Comparison of ENCODE assay signal across 32 cellular contexts in the genomic region with DNA sequence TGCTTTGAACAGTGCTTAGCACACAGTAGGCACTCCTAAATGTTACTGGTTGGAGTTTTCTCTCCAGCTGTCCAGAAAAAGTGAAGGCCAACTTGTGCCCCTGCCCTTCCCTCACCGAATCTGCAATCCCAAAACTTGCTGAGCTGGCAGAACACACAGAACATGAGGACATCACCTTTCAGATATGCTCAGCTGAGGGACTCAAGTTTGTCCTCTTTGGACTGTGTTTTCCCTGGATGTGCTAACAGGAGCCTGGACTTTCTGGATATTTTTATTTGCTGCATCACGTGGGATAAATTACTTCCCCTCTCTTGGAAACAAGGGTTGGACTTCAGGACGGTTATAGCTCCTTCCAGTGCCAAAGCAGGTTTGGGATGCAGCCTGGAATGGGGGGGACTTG. TPM values are rescaled to one million over a fixed set of nuclear protein-coding genes. Genes with fewer than 3 reads are reported as not detected.
A peak's percentile ranks its signal among the peaks of the same experiment; 100 is the strongest.
DNase-seq lines count a peak whose midpoint lies in the region; ATAC-seq, FAIRE-seq and TF ChIP-seq lines count a peak whose summit lies in the region.
"Had no signal": no experiment of that assay in that cellular context is flagged by ENCODE, and none has a peak within 500 bp of the region (broad histone marks: within the 10 kb centered on the region; RNA-seq: fewer than 3 reads in every experiment).

No MANE protein-coding gene starts in this region.

- H2AFZ ChIP-seq in K562 (ENCODE audit: low read depth, low read length): no peak overlapping the region
- H2AFZ ChIP-seq: GM23338 had no signal

- peak; percentile 35 for ATAC-seq in Right ventricle myocardium superior (ENCODE audit: poor library complexity)
- no peak for ATAC-seq in K562
- peak; percentile 65 for ATAC-seq in left lobe of liver
- ATAC-seq: GM12878, GM23338, PC-3 had no signal

- TF ChIP-seq POLR2A in K562 (conservative IDR thresholded peaks at IDR 0.05): no peak

- H3K4me3 ChIP-seq in right atrium auricular region (no peak overlapping the region), K562 (no peak overlapping the region)
- H3K4me3 ChIP-seq: GM12878, GM23338, HAP-1, SJSA1 had no signal

- H3K9me3 ChIP-seq in right atrium auricular region (no peaks in the 10 kb centered on the region), K562 (replicated peaks; ENCODE audit: control insufficient read depth, insufficient read depth, low read depth, low read length) (no peaks in the 10 kb centered on the region)
- H3K9me3 ChIP-seq: BE2C, HAP-1, SJSA1 had no signal

- H3K36me3 Mint-ChIP-seq in nephron (ENCODE audit: low read depth): no peaks in the 10 kb centered on the region
- H3K36me3 Mint-ChIP-seq: CD14-positive monocyte; CD8-positive, alpha-beta memory T cell had no signal

- no peak overlapping the region for H3K4me3 Mint-ChIP-seq in nephron
- H3K4me3 Mint-ChIP-seq: CD14-positive monocyte; CD8-positive, alpha-beta memory T cell; GM23338 had no signal

- H3K4me2 ChIP-seq in K562 (ENCODE audit: insufficient read depth, low read length): no peak overlapping the region
- H3K4me2 ChIP-seq: GM23338, KMS-11 had no signal

- in situ Hi-C loops in K562 (cut with MboI): no loop called here

- TF ChIP-seq RAD21 in K562 (CRISPR knock-in tag; conservative IDR thresholded peaks at IDR 0.05 in 1 of 2, IDR thresholded peaks at IDR 0.05 in 1 of 2): no peak

- no peak for DNase-seq in Right ventricle myocardium superior
- no peak for DNase-seq in right atrium auricular region (ENCODE audit: low spot score)
- no peak for DNase-seq in K562 (ENCODE audit: extremely low read depth in 1 of 4, low spot score in 3 of 4)
- peak; percentile 81 for DNase-seq in left lobe of liver (ENCODE audit: low spot score)
- DNase-seq in glomerular visceral epithelial cell (ENCODE audit: extremely low spot score): no peak
- no peak for DNase-seq in NCI-H345 treated with DMSO at 0.1 percent for 48 hours (lab: John Stamatoyannopoulos, UW; ENCODE audit: unreplicated experiment)
- no peak for DNase-seq in OCI-M1 (lab: John Stamatoyannopoulos, UW)
- DNase-seq: ACHN; BE2C; CD8-positive, alpha-beta memory T cell; DMS 273 treated with DMSO at 0.1 percent for 48 hours; DMS79; EL; GDM1; MM.1S; NCI-H1048; NCI-H1417; NCI-H1694; NCI-H2029 treated with DMSO at 0.1 percent for 48 hours; NCI-H2227 treated with DMSO at 0.1 percent for 48 hours; NCI-H510A; NCI-H69; PC-3 had no signal

- H3K27ac Mint-ChIP-seq in nephron: peak overlapping the region in 2 of 3 experiments; percentile 92
- H3K27ac Mint-ChIP-seq: GM23338 had no signal

- H3K27ac ChIP-seq in right atrium auricular region (peak overlapping the region in 1 of 2 donors; percentile 10), K562 (ENCODE audit: extremely low read depth, low read depth, low read length) (no peak overlapping the region)
- H3K27ac ChIP-seq: 22Rv1, KMS-11, SJSA1 had no signal

- no peak for TF ChIP-seq EP300 in K562 (IDR thresholded peaks at IDR 0.05; ENCODE audit: low read length)

- H3K4me1 Mint-ChIP-seq in nephron: peaks cover 23% of the 10 kb centered on the region
- H3K4me1 Mint-ChIP-seq: CD14-positive monocyte had no signal

- peaks cover 69% of the 10 kb centered on the region for H3K79me2 ChIP-seq in K562 (ENCODE audit: control insufficient read depth, insufficient read depth, low read length)

- no peak for TF ChIP-seq CTCF in right atrium auricular region (IDR thresholded peaks at IDR 0.05)
- TF ChIP-seq CTCF in K562 (IDR thresholded peaks at IDR 0.05 in 2 of 3, conservative IDR thresholded peaks at IDR 0.05 in 1 of 3; ENCODE audit: insufficient read depth in 2 of 3, low read depth in 1 of 3, low read length in 3 of 3): no peak
- TF ChIP-seq CTCF in nephron (IDR thresholded peaks at IDR 0.05; ENCODE audit: unreplicated experiment in 3 of 3): no peak

- WGBS in K562 (ENCODE audit: insufficient coverage, low coverage, missing lambda C conversion rate): 50% methylated on average over 3 of the region's 3 CpGs

- H3K27me3 Mint-ChIP-seq in nephron (ENCODE audit: low read depth): peaks cover 10% of the 10 kb centered on the region
- H3K27me3 Mint-ChIP-seq: CD8-positive, alpha-beta memory T cell had no signal

- H3K36me3 ChIP-seq in right atrium auricular region (no peaks in the 10 kb centered on the region), K562 (ENCODE audit: control insufficient read depth, insufficient read depth, low read length) (peaks cover 60% of the 10 kb centered on the region)
- H3K36me3 ChIP-seq: HAP-1, SJSA1 had no signal

- CTCF ChIA-PET in K562 (lab: Yijun Ruan, JAX; ENCODE audit: low intra/inter-chr PET ratio): no interaction called here

- H3K9me1 ChIP-seq in K562 (ENCODE audit: control insufficient read depth, insufficient read depth, low read length): no peaks in the 10 kb centered on the region

- no peaks in the 10 kb centered on the region for H3K27me3 ChIP-seq in right atrium auricular region
- H3K27me3 ChIP-seq in K562 (ENCODE audit: control insufficient read depth in 2 of 2, insufficient read depth in 2 of 2, low read length in 2 of 2): no peaks in the 10 kb centered on the region
- H3K27me3 ChIP-seq: BE2C, SJSA1 had no signal

- H3K9ac ChIP-seq in K562 (ENCODE audit: insufficient read depth in 1 of 2, low read depth in 2 of 2, low read length in 2 of 2): no peak overlapping the region; a peak in 1 of 4 replicates
- H3K9ac ChIP-seq: KMS-11 had no signal

- H3K4me1 ChIP-seq in right atrium auricular region (peaks cover 0 to 44% of the 10 kb centered on the region in 2 donors), K562 (replicated peaks in 1 of 2; ENCODE audit: control insufficient read depth in 2 of 2, insufficient read depth in 2 of 2, low read length in 2 of 2) (peaks cover 19 to 21% of the 10 kb centered on the region in 2 experiments)
- H3K4me1 ChIP-seq: HAP-1 had no signal

- peaks cover 12% of the 10 kb centered on the region; the same call in 1 of the 2 replicates for H4K20me1 ChIP-seq in K562 (replicated peaks; ENCODE audit: control insufficient read depth, insufficient read depth, low read length)

- POLR2A ChIA-PET in K562 (lab: Yijun Ruan, JAX): interaction anchor here (1.3 to 2.2 kb wide), 2 partner anchors 10 to 19 kb away, joined by 3 to 9 read pairs; no protein-coding TSS in a partner anchor

- FAIRE-seq in K562 (lab: Jason Lieb, UNC): no peak
- FAIRE-seq: GM12878, HTR-8/SVneo had no signal

- no peaks in the 10 kb centered on the region for H3K9me3 Mint-ChIP-seq in nephron
- H3K9me3 Mint-ChIP-seq: CD14-positive monocyte; CD8-positive, alpha-beta memory T cell; GM23338 had no signal

- no TSS peak for BruUV-seq in K562 (replicated peaks; lab: Mats Ljungman, UMichigan)

- intact Hi-C loops in Right ventricle myocardium superior (cut with DNase I): no loop called here
- intact Hi-C loops in K562 (cut with micrococcal nuclease): no loop called here

TF ChIP-seq in K562, 482 proteins besides CTCF, POLR2A, EP300 and RAD21 (continues in another document):
- TF ChIP-seq, protein P1, sequence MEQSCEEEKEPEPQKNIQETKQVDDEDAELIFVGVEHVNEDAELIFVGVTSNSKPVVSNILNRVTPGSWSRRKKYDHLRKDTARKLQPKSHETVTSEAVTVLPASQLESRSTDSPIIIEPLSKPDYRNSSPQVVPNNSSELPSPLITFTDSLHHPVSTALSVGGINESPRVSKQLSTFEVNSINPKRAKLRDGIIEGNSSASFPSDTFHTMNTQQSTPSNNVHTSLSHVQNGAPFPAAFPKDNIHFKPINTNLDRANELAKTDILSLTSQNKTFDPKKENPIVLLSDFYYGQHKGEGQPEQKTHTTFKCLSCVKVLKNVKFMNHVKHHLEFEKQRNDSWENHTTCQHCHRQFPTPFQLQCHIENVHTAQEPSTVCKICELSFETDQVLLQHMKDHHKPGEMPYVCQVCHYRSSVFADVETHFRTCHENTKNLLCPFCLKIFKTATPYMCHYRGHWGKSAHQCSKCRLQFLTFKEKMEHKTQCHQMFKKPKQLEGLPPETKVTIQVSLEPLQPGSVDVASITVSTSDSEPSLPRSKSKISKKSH (CRISPR knock-in tag; IDR thresholded peaks at IDR 0.05): no peak
- TF ChIP-seq, protein P2, sequence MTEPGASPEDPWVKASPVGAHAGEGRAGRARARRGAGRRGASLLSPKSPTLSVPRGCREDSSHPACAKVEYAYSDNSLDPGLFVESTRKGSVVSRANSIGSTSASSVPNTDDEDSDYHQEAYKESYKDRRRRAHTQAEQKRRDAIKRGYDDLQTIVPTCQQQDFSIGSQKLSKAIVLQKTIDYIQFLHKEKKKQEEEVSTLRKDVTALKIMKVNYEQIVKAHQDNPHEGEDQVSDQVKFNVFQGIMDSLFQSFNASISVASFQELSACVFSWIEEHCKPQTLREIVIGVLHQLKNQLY (CRISPR knock-in tag; conservative IDR thresholded peaks at IDR 0.05): no peak
- TF ChIP-seq ZKSCAN1 (IDR thresholded peaks at IDR 0.05; ENCODE audit: low read depth, low read length) (peak; percentile 48; the same call in 1 of the 2 replicates), MAZ (CRISPR knock-in tag; conservative IDR thresholded peaks at IDR 0.05 in 1 of 2, IDR thresholded peaks at IDR 0.05 in 1 of 2) (no peak), MAFK (IDR thresholded peaks at IDR 0.05; ENCODE audit: low read length) (peak; percentile 90), ELF4 (CRISPR knock-in tag; IDR thresholded peaks at IDR 0.05) (no peak)

RNA-seq across cellular contexts. Expression of a gene that starts 59.5 kb away (rescaled TPM):
- 14.1 TPM for total RNA-seq in Right ventricle myocardium superior
- total RNA-seq in right atrium auricular region: 100 to 1,000 TPM in 1 of 2 donors, 10 to 100 TPM in 1; 20.8 to 104 TPM
- total RNA-seq in K562 (2011; cell fraction: chromatin; rRNA removed; ENCODE audit: low replicate concordance): 54.6 and 73.2 TPM in 2 replicates
- 34.3 and 36.4 TPM in 2 replicates for total RNA-seq in K562 (2011; cell fraction: nucleolus; rRNA removed)
- 49.6 and 69.7 TPM in 2 replicates for total RNA-seq in K562 (2011; cell fraction: nucleoplasm; rRNA removed)
- 11.3 and 14.5 TPM in 2 replicates for total RNA-seq in K562 (2014; rRNA removed)
- total RNA-seq in K562 (2014; rRNA removed; fragmentation: Illumina TruSeq; extraction: Trizol): 1.7 and 2.5 TPM in 2 replicates
- 3.7 and 4.1 TPM in 2 replicates for total RNA-seq in K562 (2015; rRNA removed; fragmentation: Illumina TruSeq; extraction: Trizol)
- total RNA-seq in K562 (2021): 14.2 and 15.5 TPM in 2 replicates
- 5.3 and 9.2 TPM in 2 replicates for polyA plus RNA-seq in K562 (2011; rRNA removed)
- 4.6 and 10.2 TPM in 2 replicates for polyA plus RNA-seq in K562 (2011; cell fraction: cytosol; rRNA removed)
- polyA plus RNA-seq in K562 (2011; cell fraction: nucleus; rRNA removed): 10.8 and 14.0 TPM in 2 replicates
- 7.4 and 21.2 TPM in 2 replicates for polyA plus RNA-seq in K562 (2012)
- 1.1 and 1.4 TPM in 2 replicates for polyA plus RNA-seq in K562 (2014; fragmentation: Illumina TruSeq; extraction: Trizol)
- polyA plus RNA-seq in K562 (2014; fragmentation: Nextera tagmentation; extraction: Ambion mirVana): under 1 TPM; 0.10 to 0.13 TPM
- 4.6 and 6.9 TPM in 2 replicates for polyA plus RNA-seq in K562 (2014; rRNA removed)
- 7.7 and 9.1 TPM in 2 replicates for polyA minus RNA-seq in K562 (2011; rRNA and poly(A)+ RNA removed)
- 12.8 and 25.8 TPM in 2 replicates for polyA minus RNA-seq in K562 (2011; cell fraction: cytosol; rRNA and poly(A)+ RNA removed)
- polyA minus RNA-seq in K562 (2011; cell fraction: nucleus; rRNA and poly(A)+ RNA removed): 13.9 and 32.1 TPM in 2 replicates
- 16.2 TPM for total RNA-seq in left lobe of liver
- polyA plus RNA-seq: CD14-positive monocyte; CD8-positive, alpha-beta memory T cell had no signal
